ENCODE assay signal across 8 cellular contexts in the genomic region with DNA sequence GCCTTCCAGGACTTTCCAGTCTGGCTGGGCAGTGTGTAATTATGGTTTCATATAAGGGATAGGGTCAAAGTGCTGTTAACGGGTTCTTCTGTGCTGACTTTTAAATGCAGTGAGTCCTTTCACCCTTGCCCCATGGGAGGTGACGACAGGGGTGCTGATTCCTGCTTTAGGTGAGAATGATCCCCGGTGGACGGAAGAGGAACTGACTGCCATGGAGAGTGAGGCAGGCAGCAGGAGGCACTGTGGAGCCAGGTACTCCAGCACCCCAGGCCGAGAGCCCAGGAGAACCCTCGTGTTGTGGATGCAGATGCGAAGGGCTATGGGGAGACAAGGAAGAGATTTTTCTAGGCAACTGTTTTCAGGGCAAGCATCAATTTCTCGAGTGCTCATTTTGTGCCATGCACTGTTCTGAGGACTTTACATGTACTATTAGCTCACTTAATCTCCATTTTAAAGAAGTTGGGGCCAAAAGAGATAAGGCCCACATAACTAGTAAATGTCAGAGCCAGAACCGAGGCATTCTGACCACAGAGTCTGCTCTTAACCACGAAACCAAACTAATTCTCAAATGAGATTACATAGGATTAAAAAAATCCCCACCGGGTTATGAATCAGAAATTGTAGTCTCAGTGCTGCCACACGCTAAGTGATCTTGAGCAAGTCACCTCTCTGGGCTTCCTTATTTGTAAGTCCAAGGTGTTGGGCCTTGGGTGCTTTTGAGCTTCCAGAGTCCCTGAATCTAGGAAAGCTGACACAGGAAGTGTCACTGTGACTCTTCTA. TPM values are rescaled to one million over a fixed set of nuclear protein-coding genes. Genes with fewer than 3 reads are reported as not detected.
DNase-seq lines count a peak whose midpoint lies in the region; ATAC-seq and TF ChIP-seq lines count a peak whose summit lies in the region.

No MANE protein-coding gene starts in this region.

- H3K36me3 Mint-ChIP-seq in CD4-positive, alpha-beta memory T cell, result peaks cover 4% of the 10 kb centered on the region in 2 donors
- peaks cover 9% of the 10 kb centered on the region for H3K36me3 Mint-ChIP-seq in activated naive CD4-positive, alpha-beta T cell treated with anti-CD3 and anti-CD28 coated beads, Interleukin-2, amount 10 ng/mL, durations not matched to agents 7 days and 5 days

- TF ChIP-seq CTCF in LNCAP (IDR thresholded peaks at IDR 0.05) (peak; percentile 45), lower lobe of right lung (IDR thresholded peaks at IDR 0.05) (peak; percentile 29), gastrocnemius medialis (IDR thresholded peaks at IDR 0.05 in 4 of 5, conservative IDR thresholded peaks at IDR 0.05 in 1 of 5) (no peak)

- H3K4me1 ChIP-seq in CD4-positive, alpha-beta memory T cell (ENCODE audit: insufficient read depth, low read length), result peaks cover 19% of the 10 kb centered on the region
- H3K4me1 ChIP-seq in lower lobe of right lung, result peaks cover 46% of the 10 kb centered on the region
- H3K4me1 ChIP-seq in gastrocnemius medialis, result no peaks in the 10 kb centered on the region

- intact Hi-C loops in CD4-positive, alpha-beta memory T cell (cut with micrococcal nuclease), result no loop called here
- intact Hi-C loops in lower lobe of right lung (cut with DNase I) (loop anchor here (10.0 kb wide), 1 partner anchor 181 kb away; no protein-coding TSS in a partner anchor), gastrocnemius medialis (cut with DNase I; ENCODE audit: low total_unique reads) (no loop called here)

- no peaks in the 10 kb centered on the region for H3K27me3 Mint-ChIP-seq in CD4-positive, alpha-beta memory T cell
- H3K27me3 Mint-ChIP-seq in activated naive CD4-positive, alpha-beta T cell treated with anti-CD3 and anti-CD28 coated beads, Interleukin-2, amount 10 ng/mL, durations not matched to agents 7 days and 5 days, result no peaks in the 10 kb centered on the region

- H3K27ac ChIP-seq in CD4-positive, alpha-beta memory T cell (ENCODE audit: low read depth, low read length), result no peak overlapping the region
- peak overlapping the region; percentile 70 for H3K27ac ChIP-seq in lower lobe of right lung
- H3K27ac ChIP-seq in gastrocnemius medialis, result no peak overlapping the region

- CTCF ChIA-PET in CD4-positive, alpha-beta memory T cell (lab: Charles Lee; ENCODE audit: partially characterized antibody), result interaction anchor here (1.2 to 5.9 kb wide), 4 partner anchors 180 to 235 kb away, joined by 4 to 76 read pairs (median 8); no protein-coding TSS in a partner anchor
- CTCF ChIA-PET in activated naive CD4-positive, alpha-beta T cell treated with anti-CD3 and anti-CD28 coated beads, Interleukin-2, amount 10 ng/mL, durations not matched to agents 7 days and 5 days (lab: Charles Lee), result interaction anchor here (0.6 to 11.1 kb wide), 14 partner anchors 8 to 280 kb away, joined by 3 to 155 read pairs (median 4); a partner anchor contains a TSS

- no peak for ATAC-seq in lower lobe of right lung
- no peak for ATAC-seq in HG02870 (IDR thresholded peaks at IDR 0.05; ENCODE audit: unreplicated experiment)
- ATAC-seq in gastrocnemius medialis, result no peak

- POLR2A ChIA-PET in CD4-positive, alpha-beta memory T cell (lab: Charles Lee; ENCODE audit: partially characterized antibody), result interaction anchor here (1.3 kb wide), 1 partner anchor 184 kb away, joined by 3 read pairs; no protein-coding TSS in a partner anchor

- no peak for TF ChIP-seq POLR2A in gastrocnemius medialis (IDR thresholded peaks at IDR 0.05)

- H3K9me3 Mint-ChIP-seq in CD4-positive, alpha-beta memory T cell, result no peaks in the 10 kb centered on the region
- no peaks in the 10 kb centered on the region for H3K9me3 Mint-ChIP-seq in activated naive CD4-positive, alpha-beta T cell treated with anti-CD3 and anti-CD28 coated beads, Interleukin-2, amount 10 ng/mL, durations not matched to agents 7 days and 5 days

- no peaks in the 10 kb centered on the region for H3K36me3 ChIP-seq in CD4-positive, alpha-beta memory T cell (ENCODE audit: insufficient read depth, low read length)
- H3K36me3 ChIP-seq in lower lobe of right lung, result peaks cover 4% of the 10 kb centered on the region
- no peaks in the 10 kb centered on the region for H3K36me3 ChIP-seq in gastrocnemius medialis

- H3K4me1 Mint-ChIP-seq in CD4-positive, alpha-beta memory T cell, result peaks cover 13 to 23% (median 16%) of the 10 kb centered on the region in 4 donors
- peaks cover 28% of the 10 kb centered on the region for H3K4me1 Mint-ChIP-seq in activated naive CD4-positive, alpha-beta T cell treated with anti-CD3 and anti-CD28 coated beads, Interleukin-2, amount 10 ng/mL, durations not matched to agents 7 days and 5 days

- in situ Hi-C loops in gastrocnemius medialis (cut with MboI; ENCODE audit: low sequenced_read_pairs in 4 of 4), result loop anchor here in 1 of 4 donors (25.0 kb wide), 1 partner anchor 323 kb away; no protein-coding TSS in a partner anchor

- H3K27ac Mint-ChIP-seq in CD4-positive, alpha-beta memory T cell, result peak overlapping the region in 6 of 7 donors; percentile 3 to 85 (median 47)
- peak overlapping the region; percentile 30 for H3K27ac Mint-ChIP-seq in activated naive CD4-positive, alpha-beta T cell treated with anti-CD3 and anti-CD28 coated beads, Interleukin-2, amount 10 ng/mL, durations not matched to agents 7 days and 5 days

- H3K4me3 Mint-ChIP-seq in CD4-positive, alpha-beta memory T cell, result peak overlapping the region in 1 of 8 donors; percentile 10
- no peak overlapping the region for H3K4me3 Mint-ChIP-seq in activated naive CD4-positive, alpha-beta T cell treated with anti-CD3 and anti-CD28 coated beads, Interleukin-2, amount 10 ng/mL, durations not matched to agents 7 days and 5 days

- peak in 3 of 5 donors; percentile 14 to 36 (median 19) for DNase-seq in CD4-positive, alpha-beta memory T cell
- peak; percentile 50 for DNase-seq in activated naive CD4-positive, alpha-beta T cell treated with anti-CD3 and anti-CD28 coated beads, Interleukin-2, amount 10 ng/mL, durations not matched to agents 7 days and 5 days
- no peak for DNase-seq in lower lobe of right lung
- DNase-seq in hepatic stellate cell (ENCODE audit: low spot score), result no peak
- DNase-seq in gastrocnemius medialis, result no peak
- DNase-seq in NCI-H748 treated with DMSO at 0.1 percent for 48 hours (lab: John Stamatoyannopoulos, UW), result no peak

- H3K9me3 ChIP-seq in CD4-positive, alpha-beta memory T cell (ENCODE audit: control insufficient read depth in 1 of 2, low read length in 2 of 2), result no peaks in the 10 kb centered on the region
- no peaks in the 10 kb centered on the region for H3K9me3 ChIP-seq in lower lobe of right lung
- no peaks in the 10 kb centered on the region for H3K9me3 ChIP-seq in gastrocnemius medialis

- no peak overlapping the region for H3K4me3 ChIP-seq in CD4-positive, alpha-beta memory T cell (ENCODE audit: low read length in 2 of 2)
- H3K4me3 ChIP-seq in lower lobe of right lung (no peak overlapping the region), gastrocnemius medialis (no peak overlapping the region)

- H3K27me3 ChIP-seq in CD4-positive, alpha-beta memory T cell (ENCODE audit: insufficient read depth, low read length), result no peaks in the 10 kb centered on the region
- H3K27me3 ChIP-seq in lower lobe of right lung (ENCODE audit: low read depth) (no peaks in the 10 kb centered on the region), gastrocnemius medialis (no peaks in the 10 kb centered on the region)

RNA-seq across cellular contexts. Expression of a gene that starts 28.2 kb away (rescaled TPM):
- 1 to 10 TPM; 4.2 to 4.9 TPM for total RNA-seq in CD4-positive, alpha-beta memory T cell
- polyA plus RNA-seq in CD4-positive, alpha-beta memory T cell, result 1 to 10 TPM; 3.1 to 3.5 TPM
- total RNA-seq in lower lobe of right lung (13.1 TPM), gastrocnemius medialis (1 to 10 TPM in 1 of 4 donors, under 1 TPM in 3; 0.39 to 2.1 (median 0.52) TPM)

RNA-seq across cellular contexts. Expression of a gene that starts 30.3 kb away (rescaled TPM):
- 10 to 100 TPM; 52.8 to 53.2 TPM for total RNA-seq in CD4-positive, alpha-beta memory T cell
- 10 to 100 TPM; 74.5 to 88.6 TPM for polyA plus RNA-seq in CD4-positive, alpha-beta memory T cell
- 38.0 TPM for total RNA-seq in lower lobe of right lung
- 1 to 10 TPM; 4.3 to 8.7 (median 5.8) TPM for total RNA-seq in gastrocnemius medialis

Comparison
In these comparisons a context has a peak if more than half of its experiments do, and no peak if none do; other contexts are left out.
1. DNase-seq: peak in CD4-positive, alpha-beta memory T cell (3 of 5) and activated naive CD4-positive, alpha-beta T cell treated with anti-CD3 and anti-CD28 coated beads, Interleukin-2, amount 10 ng/mL, durations not matched to agents 7 days and 5 days (single experiment); none in lower lobe of right lung (single experiment), hepatic stellate cell (single experiment), gastrocnemius medialis (0 of 2) and NCI-H748 treated with DMSO at 0.1 percent for 48 hours (single experiment).
2. CTCF ChIP-seq: peak in LNCAP (single experiment) and lower lobe of right lung (single experiment); none in gastrocnemius medialis (0 of 5).